8 cellular contexts compared by ENCODE assay signal in genomic region chr10:114458955-114459354, GRCh38. TPM values are rescaled to one million over a fixed set of nuclear protein-coding genes. Genes with fewer than 3 reads are reported as not detected.
DNase-seq lines count a peak whose midpoint lies in the region; ATAC-seq and TF ChIP-seq lines count a peak whose summit lies in the region.

No MANE protein-coding gene starts in this region.

- peak; percentile 71 for ATAC-seq in GM21529 (IDR thresholded peaks at IDR 0.05; ENCODE audit: unreplicated experiment)
- no peak for ATAC-seq in GM18520 (IDR thresholded peaks at IDR 0.05; ENCODE audit: unreplicated experiment)

- POLR2A ChIA-PET in CD8-positive, alpha-beta memory T cell (lab: Charles Lee): no interaction called here

- H4K20me1 ChIP-seq in OCI-LY3 (ENCODE audit: insufficient read depth, low read length): no peaks in the 10 kb centered on the region

- no peaks in the 10 kb centered on the region for H3K9me3 Mint-ChIP-seq in nephron
- no peaks in the 10 kb centered on the region for H3K9me3 Mint-ChIP-seq in CD8-positive, alpha-beta memory T cell

- no peak overlapping the region for H2AFZ ChIP-seq in OCI-LY3 (ENCODE audit: low read depth, low read length)

- H3K36me3 Mint-ChIP-seq in nephron (ENCODE audit: low read depth): peaks cover 59% of the 10 kb centered on the region
- H3K36me3 Mint-ChIP-seq in CD8-positive, alpha-beta memory T cell: peaks cover 28 to 80% (median 36%) of the 10 kb centered on the region in 3 donors

- H3K9me3 ChIP-seq in OCI-LY3 (ENCODE audit: insufficient read depth, low read length): no peaks in the 10 kb centered on the region
- H3K9me3 ChIP-seq in CD8-positive, alpha-beta memory T cell (ENCODE audit: low read length): no peaks in the 10 kb centered on the region

- H3K27me3 ChIP-seq in OCI-LY3 (ENCODE audit: low read depth, low read length) (no peaks in the 10 kb centered on the region), dorsolateral prefrontal cortex (peaks cover 0 to 2% (median 0%) of the 10 kb centered on the region in 45 donors)
- no peaks in the 10 kb centered on the region for H3K27me3 ChIP-seq in CD8-positive, alpha-beta memory T cell (ENCODE audit: insufficient read depth, low read length, poor library complexity, severe bottlenecking)

- no peak overlapping the region for H3K4me3 Mint-ChIP-seq in nephron
- no peak overlapping the region for H3K4me3 Mint-ChIP-seq in CD8-positive, alpha-beta memory T cell

- H3K4me1 Mint-ChIP-seq in nephron: peaks cover 15% of the 10 kb centered on the region
- H3K4me1 Mint-ChIP-seq in CD8-positive, alpha-beta memory T cell: peaks cover 0 to 9% (median 4%) of the 10 kb centered on the region in 3 donors

- H3K79me2 ChIP-seq in OCI-LY3 (ENCODE audit: low read length): no peaks in the 10 kb centered on the region

- TF ChIP-seq CTCF in OCI-LY3 (IDR thresholded peaks at IDR 0.05; ENCODE audit: low read depth, low read length): peak; percentile 41
- peak in 46 of 56 donors; percentile 12 to 57 (median 33) for TF ChIP-seq CTCF in dorsolateral prefrontal cortex (IDR thresholded peaks at IDR 0.05 in 54 of 56, conservative IDR thresholded peaks at IDR 0.05 in 2 of 56; ENCODE audit: low read depth in 1 of 56, partially characterized antibody in 56 of 56)
- peak; percentile 15 to 50 (median 40) for TF ChIP-seq CTCF in nephron (IDR thresholded peaks at IDR 0.05; ENCODE audit: unreplicated experiment in 3 of 3)

- H3K27ac Mint-ChIP-seq in nephron: peak overlapping the region; percentile 19 to 87 (median 84)
- H3K27ac Mint-ChIP-seq in CD8-positive, alpha-beta memory T cell: no peak overlapping the region

- H3K27me3 Mint-ChIP-seq in nephron (ENCODE audit: low read depth): peaks cover 4% of the 10 kb centered on the region
- H3K27me3 Mint-ChIP-seq in CD8-positive, alpha-beta memory T cell: no peaks in the 10 kb centered on the region

- H3K4me2 ChIP-seq in OCI-LY3 (ENCODE audit: low read length): no peak overlapping the region

- H3K9ac ChIP-seq in OCI-LY3 (ENCODE audit: low read length): no peak overlapping the region

- no peak overlapping the region for H3K27ac ChIP-seq in OCI-LY3 (ENCODE audit: low read length)
- H3K27ac ChIP-seq in dorsolateral prefrontal cortex: peak overlapping the region in 3 of 59 donors; percentile 5 to 40 (median 31)
- no peak overlapping the region for H3K27ac ChIP-seq in CD8-positive, alpha-beta memory T cell (ENCODE audit: low read depth, low read length)

- intact Hi-C loops in dorsolateral prefrontal cortex (cut with DNase I): loop anchor here (5.0 to 10.0 kb wide), 2 partner anchors 154 to 157 kb away; no protein-coding TSS in a partner anchor

- CTCF ChIA-PET in CD8-positive, alpha-beta memory T cell (lab: Charles Lee): interaction anchor here (0.7 to 1.2 kb wide), 3 partner anchors 13 to 327 kb away, joined by 3 to 5 read pairs (median 4); no protein-coding TSS in a partner anchor

- no peaks in the 10 kb centered on the region for H3K4me1 ChIP-seq in OCI-LY3 (ENCODE audit: low read length)
- H3K4me1 ChIP-seq in CD8-positive, alpha-beta memory T cell (ENCODE audit: insufficient read depth, low read length): no peaks in the 10 kb centered on the region

- no peaks in the 10 kb centered on the region for H3K36me3 ChIP-seq in OCI-LY3 (replicated peaks; ENCODE audit: low read depth, low read length)
- H3K36me3 ChIP-seq in CD8-positive, alpha-beta memory T cell (ENCODE audit: insufficient read depth, low read length): peaks cover 11% of the 10 kb centered on the region

- DNase-seq in DMS53 treated with DMSO at 0.1 percent for 48 hours (lab: John Stamatoyannopoulos, UW; ENCODE audit: unreplicated experiment) (peak; percentile 53), dorsolateral prefrontal cortex (peak in 2 of 10 donors; percentile 25 to 34), NCI-H2107 (lab: John Stamatoyannopoulos, UW) (no peak)
- DNase-seq in CD8-positive, alpha-beta memory T cell: no peak

- H3K4me3 ChIP-seq in OCI-LY3 (ENCODE audit: low read length) (no peak overlapping the region), dorsolateral prefrontal cortex (no peak overlapping the region)
- no peak overlapping the region for H3K4me3 ChIP-seq in CD8-positive, alpha-beta memory T cell (ENCODE audit: low read length)

RNA-seq across cellular contexts. Expression of gene AFAP1L2, which starts 54.7 kb away (rescaled TPM):
- total RNA-seq in dorsolateral prefrontal cortex: 10 to 100 TPM; 17.3 to 49.9 (median 28.8) TPM
- total RNA-seq in CD8-positive, alpha-beta memory T cell: 1 to 10 TPM; 1.6 to 2.5 TPM
- polyA plus RNA-seq in CD8-positive, alpha-beta memory T cell: 2.9 TPM

Comparison
In these comparisons a context has a peak if more than half of its experiments do, and no peak if none do; other contexts are left out.
1. H3K27ac Mint-ChIP-seq: peak in nephron (3 of 3); none in CD8-positive, alpha-beta memory T cell (0 of 8).
2. RNA of gene AFAP1L2, which starts 54.7 kb away (total RNA-seq): 17.3 to 49.9 TPM in dorsolateral prefrontal cortex; 1.6 to 2.5 TPM in CD8-positive, alpha-beta memory T cell; every median in the first group is over 4 times any median in the second.
3. Peak in every context shown above with its lines, with median percentiles within 50 percentile points of each other: CTCF ChIP-seq.